Comparison of ENCODE assay signal across 1 cellular context in the genomic region with DNA sequence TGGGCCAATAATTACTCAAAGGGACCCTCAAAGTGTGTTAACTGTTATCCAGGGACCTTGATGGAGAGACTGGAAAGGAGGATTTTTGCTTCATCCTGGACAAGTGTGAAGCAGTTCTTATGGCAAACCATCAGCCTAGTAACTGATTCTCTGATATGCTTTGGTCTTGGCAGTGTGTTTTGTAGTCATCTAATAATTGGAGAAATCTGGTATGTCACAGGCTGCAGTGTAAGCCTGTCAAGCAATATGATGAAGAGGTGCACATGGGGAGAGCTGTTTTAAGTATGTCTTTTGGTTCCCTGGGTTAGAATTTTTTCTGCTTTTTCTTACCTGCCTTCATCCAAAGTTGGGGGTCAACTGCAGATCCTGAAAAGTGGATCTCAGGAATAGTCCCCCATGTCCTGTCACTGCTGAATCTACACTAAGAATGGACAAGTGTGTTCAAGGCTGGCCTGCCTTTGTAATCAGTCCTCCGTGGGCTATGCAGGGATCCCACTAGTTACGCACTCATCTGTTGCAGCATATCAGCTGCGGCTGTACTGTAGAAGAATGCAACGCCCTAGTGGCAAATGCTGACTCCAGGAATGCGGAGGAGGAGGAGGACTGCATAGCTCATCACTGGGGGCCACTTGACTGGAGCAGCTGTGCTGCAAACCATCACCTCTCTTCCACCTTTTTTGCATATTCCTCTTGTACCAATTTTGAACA.
TF ChIP-seq lines count a peak whose summit lies in the region.

No MANE protein-coding gene starts in this region.

TF ChIP-seq in K562, 482 proteins besides CTCF, POLR2A, EP300 and RAD21 (continued from another document and continues in another):
- TF ChIP-seq ESRRB (CRISPR knock-in tag; IDR thresholded peaks at IDR 0.05; ENCODE audit: borderline replicate concordance), result no peak
- TF ChIP-seq, protein P1, sequence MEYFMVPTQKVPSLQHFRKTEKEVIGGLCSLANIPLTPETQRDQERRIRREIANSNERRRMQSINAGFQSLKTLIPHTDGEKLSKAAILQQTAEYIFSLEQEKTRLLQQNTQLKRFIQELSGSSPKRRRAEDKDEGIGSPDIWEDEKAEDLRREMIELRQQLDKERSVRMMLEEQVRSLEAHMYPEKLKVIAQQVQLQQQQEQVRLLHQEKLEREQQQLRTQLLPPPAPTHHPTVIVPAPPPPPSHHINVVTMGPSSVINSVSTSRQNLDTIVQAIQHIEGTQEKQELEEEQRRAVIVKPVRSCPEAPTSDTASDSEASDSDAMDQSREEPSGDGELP (CRISPR knock-in tag; IDR thresholded peaks at IDR 0.05; ENCODE audit: borderline replicate concordance), result peak; percentile 89
- TF ChIP-seq ZNF282 (CRISPR knock-in tag; IDR thresholded peaks at IDR 0.05), result no peak
- no peak for TF ChIP-seq DDX20 (tag; IDR thresholded peaks at IDR 0.05; ENCODE audit: low read depth)
- TF ChIP-seq, protein P2, sequence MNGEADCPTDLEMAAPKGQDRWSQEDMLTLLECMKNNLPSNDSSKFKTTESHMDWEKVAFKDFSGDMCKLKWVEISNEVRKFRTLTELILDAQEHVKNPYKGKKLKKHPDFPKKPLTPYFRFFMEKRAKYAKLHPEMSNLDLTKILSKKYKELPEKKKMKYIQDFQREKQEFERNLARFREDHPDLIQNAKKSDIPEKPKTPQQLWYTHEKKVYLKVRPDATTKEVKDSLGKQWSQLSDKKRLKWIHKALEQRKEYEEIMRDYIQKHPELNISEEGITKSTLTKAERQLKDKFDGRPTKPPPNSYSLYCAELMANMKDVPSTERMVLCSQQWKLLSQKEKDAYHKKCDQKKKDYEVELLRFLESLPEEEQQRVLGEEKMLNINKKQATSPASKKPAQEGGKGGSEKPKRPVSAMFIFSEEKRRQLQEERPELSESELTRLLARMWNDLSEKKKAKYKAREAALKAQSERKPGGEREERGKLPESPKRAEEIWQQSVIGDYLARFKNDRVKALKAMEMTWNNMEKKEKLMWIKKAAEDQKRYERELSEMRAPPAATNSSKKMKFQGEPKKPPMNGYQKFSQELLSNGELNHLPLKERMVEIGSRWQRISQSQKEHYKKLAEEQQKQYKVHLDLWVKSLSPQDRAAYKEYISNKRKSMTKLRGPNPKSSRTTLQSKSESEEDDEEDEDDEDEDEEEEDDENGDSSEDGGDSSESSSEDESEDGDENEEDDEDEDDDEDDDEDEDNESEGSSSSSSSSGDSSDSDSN (IDR thresholded peaks at IDR 0.05; ENCODE audit: borderline replicate concordance in 1 of 2, low read depth in 2 of 2, low read length in 2 of 2), result no peak
- no peak for TF ChIP-seq EHMT2 (IDR thresholded peaks at IDR 0.05)
- TF ChIP-seq PYGO2 (tag; IDR thresholded peaks at IDR 0.05), result no peak
- TF ChIP-seq DPF2 (IDR thresholded peaks at IDR 0.05), result no peak
- no peak for TF ChIP-seq SMAD4 (CRISPR knock-in tag; conservative IDR thresholded peaks at IDR 0.05)
- TF ChIP-seq, protein P3, sequence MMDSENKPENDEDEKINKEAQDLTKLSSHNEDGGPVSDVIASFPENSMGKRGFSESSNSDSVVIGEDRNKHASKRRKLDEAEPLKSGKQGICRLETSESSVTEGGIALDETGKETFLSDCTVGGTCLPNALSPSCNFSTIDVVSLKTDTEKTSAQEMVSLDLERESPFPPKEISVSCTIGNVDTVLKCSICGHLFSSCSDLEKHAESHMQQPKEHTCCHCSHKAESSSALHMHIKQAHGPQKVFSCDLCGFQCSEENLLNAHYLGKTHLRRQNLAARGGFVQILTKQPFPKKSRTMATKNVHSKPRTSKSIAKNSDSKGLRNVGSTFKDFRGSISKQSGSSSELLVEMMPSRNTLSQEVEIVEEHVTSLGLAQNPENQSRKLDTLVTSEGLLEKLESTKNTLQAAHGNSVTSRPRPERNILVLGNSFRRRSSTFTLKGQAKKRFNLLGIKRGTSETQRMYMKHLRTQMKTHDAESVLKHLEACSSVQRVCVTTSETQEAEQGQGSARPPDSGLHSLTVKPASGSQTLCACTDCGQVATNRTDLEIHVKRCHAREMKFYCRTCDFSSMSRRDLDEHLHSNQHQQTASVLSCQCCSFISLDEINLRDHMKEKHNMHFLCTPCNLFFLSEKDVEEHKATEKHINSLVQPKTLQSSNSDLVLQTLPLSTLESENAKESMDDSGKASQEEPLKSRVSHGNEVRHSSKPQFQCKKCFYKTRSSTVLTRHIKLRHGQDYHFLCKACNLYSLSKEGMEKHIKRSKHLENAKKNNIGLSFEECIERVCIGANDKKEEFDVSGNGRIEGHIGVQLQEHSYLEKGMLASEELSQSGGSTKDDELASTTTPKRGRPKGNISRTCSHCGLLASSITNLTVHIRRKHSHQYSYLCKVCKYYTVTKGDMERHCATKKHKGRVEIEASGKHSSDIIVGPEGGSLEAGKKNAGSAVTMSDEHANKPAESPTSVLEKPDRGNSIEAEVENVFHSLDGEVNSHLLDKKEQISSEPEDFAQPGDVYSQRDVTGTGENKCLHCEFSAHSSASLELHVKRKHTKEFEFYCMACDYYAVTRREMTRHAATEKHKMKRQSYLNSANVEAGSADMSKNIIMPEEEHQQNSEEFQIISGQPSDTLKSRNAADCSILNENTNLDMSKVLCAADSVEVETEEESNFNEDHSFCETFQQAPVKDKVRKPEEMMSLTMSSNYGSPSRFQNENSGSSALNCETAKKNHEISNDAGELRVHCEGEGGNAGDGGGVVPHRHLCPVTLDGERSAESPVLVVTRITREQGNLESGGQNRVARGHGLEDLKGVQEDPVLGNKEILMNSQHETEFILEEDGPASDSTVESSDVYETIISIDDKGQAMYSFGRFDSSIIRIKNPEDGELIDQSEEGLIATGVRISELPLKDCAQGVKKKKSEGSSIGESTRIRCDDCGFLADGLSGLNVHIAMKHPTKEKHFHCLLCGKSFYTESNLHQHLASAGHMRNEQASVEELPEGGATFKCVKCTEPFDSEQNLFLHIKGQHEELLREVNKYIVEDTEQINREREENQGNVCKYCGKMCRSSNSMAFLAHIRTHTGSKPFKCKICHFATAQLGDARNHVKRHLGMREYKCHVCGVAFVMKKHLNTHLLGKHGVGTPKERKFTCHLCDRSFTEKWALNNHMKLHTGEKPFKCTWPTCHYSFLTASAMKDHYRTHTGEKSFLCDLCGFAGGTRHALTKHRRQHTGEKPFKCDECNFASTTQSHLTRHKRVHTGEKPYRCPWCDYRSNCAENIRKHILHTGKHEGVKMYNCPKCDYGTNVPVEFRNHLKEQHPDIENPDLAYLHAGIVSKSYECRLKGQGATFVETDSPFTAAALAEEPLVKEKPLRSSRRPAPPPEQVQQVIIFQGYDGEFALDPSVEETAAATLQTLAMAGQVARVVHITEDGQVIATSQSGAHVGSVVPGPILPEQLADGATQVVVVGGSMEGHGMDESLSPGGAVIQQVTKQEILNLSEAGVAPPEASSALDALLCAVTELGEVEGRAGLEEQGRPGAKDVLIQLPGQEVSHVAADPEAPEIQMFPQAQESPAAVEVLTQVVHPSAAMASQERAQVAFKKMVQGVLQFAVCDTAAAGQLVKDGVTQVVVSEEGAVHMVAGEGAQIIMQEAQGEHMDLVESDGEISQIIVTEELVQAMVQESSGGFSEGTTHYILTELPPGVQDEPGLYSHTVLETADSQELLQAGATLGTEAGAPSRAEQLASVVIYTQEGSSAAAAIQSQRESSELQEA (IDR thresholded peaks at IDR 0.05; ENCODE audit: low read depth), result no peak
- TF ChIP-seq MYC (IDR thresholded peaks at IDR 0.05; ENCODE audit: low read depth, low read length), result no peak
- no peak for TF ChIP-seq MYC (CRISPR knock-in tag; IDR thresholded peaks at IDR 0.05; ENCODE audit: borderline replicate concordance, low read depth)
- no peak for TF ChIP-seq STAG1 (CRISPR knock-in tag; IDR thresholded peaks at IDR 0.05; ENCODE audit: borderline replicate concordance)
- peak; percentile 56 for TF ChIP-seq CBFA2T3 (IDR thresholded peaks at IDR 0.05)
- TF ChIP-seq ZFPM2 (CRISPR knock-in tag; IDR thresholded peaks at IDR 0.05), result no peak
- no peak for TF ChIP-seq ZKSCAN1 (IDR thresholded peaks at IDR 0.05; ENCODE audit: low read depth, low read length)
- TF ChIP-seq, protein P4, sequence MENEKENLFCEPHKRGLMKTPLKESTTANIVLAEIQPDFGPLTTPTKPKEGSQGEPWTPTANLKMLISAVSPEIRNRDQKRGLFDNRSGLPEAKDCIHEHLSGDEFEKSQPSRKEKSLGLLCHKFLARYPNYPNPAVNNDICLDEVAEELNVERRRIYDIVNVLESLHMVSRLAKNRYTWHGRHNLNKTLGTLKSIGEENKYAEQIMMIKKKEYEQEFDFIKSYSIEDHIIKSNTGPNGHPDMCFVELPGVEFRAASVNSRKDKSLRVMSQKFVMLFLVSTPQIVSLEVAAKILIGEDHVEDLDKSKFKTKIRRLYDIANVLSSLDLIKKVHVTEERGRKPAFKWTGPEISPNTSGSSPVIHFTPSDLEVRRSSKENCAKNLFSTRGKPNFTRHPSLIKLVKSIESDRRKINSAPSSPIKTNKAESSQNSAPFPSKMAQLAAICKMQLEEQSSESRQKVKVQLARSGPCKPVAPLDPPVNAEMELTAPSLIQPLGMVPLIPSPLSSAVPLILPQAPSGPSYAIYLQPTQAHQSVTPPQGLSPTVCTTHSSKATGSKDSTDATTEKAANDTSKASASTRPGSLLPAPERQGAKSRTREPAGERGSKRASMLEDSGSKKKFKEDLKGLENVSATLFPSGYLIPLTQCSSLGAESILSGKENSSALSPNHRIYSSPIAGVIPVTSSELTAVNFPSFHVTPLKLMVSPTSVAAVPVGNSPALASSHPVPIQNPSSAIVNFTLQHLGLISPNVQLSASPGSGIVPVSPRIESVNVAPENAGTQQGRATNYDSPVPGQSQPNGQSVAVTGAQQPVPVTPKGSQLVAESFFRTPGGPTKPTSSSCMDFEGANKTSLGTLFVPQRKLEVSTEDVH (IDR thresholded peaks at IDR 0.05; ENCODE audit: low read depth, partially characterized antibody), result no peak
- peak; percentile 77 for TF ChIP-seq CTBP1 (IDR thresholded peaks at IDR 0.05; ENCODE audit: borderline replicate concordance)
- peak; percentile 64 for TF ChIP-seq EGR1 (conservative IDR thresholded peaks at IDR 0.05)
- peak; percentile 80 to 97 for TF ChIP-seq TEAD1 (CRISPR knock-in tag; IDR thresholded peaks at IDR 0.05)
- no peak for TF ChIP-seq HDGF (IDR thresholded peaks at IDR 0.05)
- no peak for TF ChIP-seq RBM34 (IDR thresholded peaks at IDR 0.05; ENCODE audit: borderline replicate concordance, insufficient read depth, low read length)
- TF ChIP-seq, protein P5, sequence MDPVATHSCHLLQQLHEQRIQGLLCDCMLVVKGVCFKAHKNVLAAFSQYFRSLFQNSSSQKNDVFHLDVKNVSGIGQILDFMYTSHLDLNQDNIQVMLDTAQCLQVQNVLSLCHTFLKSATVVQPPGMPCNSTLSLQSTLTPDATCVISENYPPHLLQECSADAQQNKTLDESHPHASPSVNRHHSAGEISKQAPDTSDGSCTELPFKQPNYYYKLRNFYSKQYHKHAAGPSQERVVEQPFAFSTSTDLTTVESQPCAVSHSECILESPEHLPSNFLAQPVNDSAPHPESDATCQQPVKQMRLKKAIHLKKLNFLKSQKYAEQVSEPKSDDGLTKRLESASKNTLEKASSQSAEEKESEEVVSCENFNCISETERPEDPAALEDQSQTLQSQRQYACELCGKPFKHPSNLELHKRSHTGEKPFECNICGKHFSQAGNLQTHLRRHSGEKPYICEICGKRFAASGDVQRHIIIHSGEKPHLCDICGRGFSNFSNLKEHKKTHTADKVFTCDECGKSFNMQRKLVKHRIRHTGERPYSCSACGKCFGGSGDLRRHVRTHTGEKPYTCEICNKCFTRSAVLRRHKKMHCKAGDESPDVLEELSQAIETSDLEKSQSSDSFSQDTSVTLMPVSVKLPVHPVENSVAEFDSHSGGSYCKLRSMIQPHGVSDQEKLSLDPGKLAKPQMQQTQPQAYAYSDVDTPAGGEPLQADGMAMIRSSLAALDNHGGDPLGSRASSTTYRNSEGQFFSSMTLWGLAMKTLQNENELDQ (CRISPR knock-in tag; IDR thresholded peaks at IDR 0.05; ENCODE audit: borderline replicate concordance), result no peak
- peak; percentile 31; the same call in 1 of the 2 replicates for TF ChIP-seq CBFA2T2 (conservative IDR thresholded peaks at IDR 0.05)
- no peak for TF ChIP-seq SREBF1 (IDR thresholded peaks at IDR 0.05; ENCODE audit: borderline replicate concordance, low read depth, low read length)
- TF ChIP-seq JUN (IDR thresholded peaks at IDR 0.05; ENCODE audit: borderline replicate concordance, low read depth, low read length), result no peak
- no peak for TF ChIP-seq JUN (CRISPR knock-in tag; IDR thresholded peaks at IDR 0.05; ENCODE audit: borderline replicate concordance)
- no peak for TF ChIP-seq FIP1L1 (IDR thresholded peaks at IDR 0.05; ENCODE audit: low read depth, low read length, poor library complexity, severe bottlenecking)
- peak; percentile 31; the same call in 1 of the 2 replicates for TF ChIP-seq JUND (IDR thresholded peaks at IDR 0.05; ENCODE audit: borderline replicate concordance, low read depth, low read length)
- TF ChIP-seq JUND (tag; IDR thresholded peaks at IDR 0.05; ENCODE audit: borderline replicate concordance, low read depth, low read length), result no peak; the same call in 2 of the 3 replicates
- TF ChIP-seq, protein P6, sequence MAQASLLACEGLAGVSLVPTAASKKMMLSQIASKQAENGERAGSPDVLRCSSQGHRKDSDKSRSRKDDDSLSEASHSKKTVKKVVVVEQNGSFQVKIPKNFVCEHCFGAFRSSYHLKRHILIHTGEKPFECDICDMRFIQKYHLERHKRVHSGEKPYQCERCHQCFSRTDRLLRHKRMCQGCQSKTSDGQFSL (CRISPR knock-in tag; IDR thresholded peaks at IDR 0.05), result no peak
- TF ChIP-seq, protein P6 (tag; IDR thresholded peaks at IDR 0.05), result 0 out of 4 replicates have a peak, but pooled peaks of 1 of the 2 experiments have one; percentile 15
- TF ChIP-seq SIN3A (IDR thresholded peaks at IDR 0.05; ENCODE audit: borderline replicate concordance in 2 of 2, control insufficient read depth in 1 of 2, low read depth in 2 of 2, low read length in 2 of 2), result no peak
- TF ChIP-seq HDAC1 (IDR thresholded peaks at IDR 0.05), result peak in 1 of 2 experiments; percentile 56; a peak in 2 of 4 replicates
- peak; percentile 26; the same call in 1 of the 2 replicates for TF ChIP-seq MAFK (IDR thresholded peaks at IDR 0.05; ENCODE audit: low read length)
- TF ChIP-seq ZBTB8A (IDR thresholded peaks at IDR 0.05; ENCODE audit: partially characterized antibody), result no peak
